13 cellular contexts compared by ENCODE assay signal in the genomic region with DNA sequence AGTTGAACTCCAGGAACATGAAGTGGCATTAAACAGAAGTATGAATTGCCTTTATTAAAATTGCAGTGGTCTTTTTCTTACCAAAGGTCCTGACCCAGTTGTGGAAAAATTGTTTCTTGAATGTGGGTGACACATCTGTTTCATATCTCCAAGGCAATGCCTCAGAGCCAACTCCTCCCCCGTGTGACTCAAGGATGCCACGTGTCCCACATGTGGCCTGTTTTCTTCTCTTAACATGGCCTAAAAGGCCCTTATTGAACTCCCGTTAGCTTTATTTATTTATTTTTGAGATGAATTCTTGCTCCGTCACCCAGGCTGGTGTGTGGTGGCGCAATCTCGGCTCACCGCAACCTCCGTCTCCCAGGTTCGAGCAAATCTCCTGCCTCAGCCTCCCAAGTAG.
DNase-seq lines count a peak whose midpoint lies in the region; ATAC-seq and TF ChIP-seq lines count a peak whose summit lies in the region.
"Had no signal": no experiment of that assay in that cellular context is flagged by ENCODE, and none has a peak within 500 bp of the region (broad histone marks: within the 10 kb centered on the region; RNA-seq: fewer than 3 reads in every experiment).

No MANE protein-coding gene starts in this region.

- CTCF ChIA-PET in activated CD4-positive, alpha-beta T cell treated with anti-CD3 and anti-CD28 coated beads for 36 hours (lab: Charles Lee), result interaction anchor here (0.6 to 2.0 kb wide), 3 partner anchors 11 to 138 kb away, joined by 3 to 10 read pairs (median 5); no protein-coding TSS in a partner anchor

- no peak overlapping the region for H2BK120ac ChIP-seq in H9 (ENCODE audit: low read depth, low read length, poor library complexity, severe bottlenecking)

- H3K9ac ChIP-seq in H9 (ENCODE audit: extremely low read depth, insufficient read length, low read length), result no peak overlapping the region

- no peak overlapping the region for H3K27ac ChIP-seq in H9 (ENCODE audit: insufficient read length, low read depth, low read length)
- H3K27ac ChIP-seq: testis had no signal

- H3K18ac ChIP-seq in H9 (ENCODE audit: insufficient read length, low read depth, low read length), result no peak overlapping the region

- POLR2A ChIA-PET in activated CD4-positive, alpha-beta T cell treated with anti-CD3 and anti-CD28 coated beads for 36 hours (lab: Charles Lee), result interaction anchor here (0.6 kb wide), 1 partner anchor 11 kb away, joined by 4 read pairs; no protein-coding TSS in a partner anchor

- no peak overlapping the region for H3K4ac ChIP-seq in H9 (ENCODE audit: low read depth, low read length)

- in situ Hi-C loops in ACHN (cut with HindIII; ENCODE audit: low pct_ligation_motif_present, low pct_unique_long_range_greater_than_20kb, low sequenced_read_pairs), result no loop called here

- H3K27me3 ChIP-seq in H9 (ENCODE audit: insufficient read depth, low read length), result no peaks in the 10 kb centered on the region
- H3K27me3 ChIP-seq: testis had no signal

- H3K14ac ChIP-seq in H9 (ENCODE audit: insufficient read depth, low read length), result no peak overlapping the region

- H3K27me3 Mint-ChIP-seq in activated CD4-positive, alpha-beta T cell treated with anti-CD3 and anti-CD28 coated beads for 36 hours, result peaks cover 1% of the 10 kb centered on the region
- H3K27me3 Mint-ChIP-seq in H9 (ENCODE audit: low read depth), result no peaks in the 10 kb centered on the region; the same call in none of the 2 replicates
- peaks cover 0 to 9% of the 10 kb centered on the region in 2 donors for H3K27me3 Mint-ChIP-seq in natural killer cell (ENCODE audit: low read depth in 2 of 2)

- no peak overlapping the region for H3K4me3 ChIP-seq in fibroblast of villous mesenchyme (ENCODE audit: low read depth, low read length)
- H3K4me3 ChIP-seq: testis had no signal

- no peak overlapping the region for H2AK5ac ChIP-seq in H9 (ENCODE audit: insufficient read length, low read length)

- H3K79me1 ChIP-seq in H9 (ENCODE audit: insufficient read depth, low read depth, low read length, poor library complexity, severe bottlenecking), result no peaks in the 10 kb centered on the region

- no peaks in the 10 kb centered on the region for H3K9me3 Mint-ChIP-seq in activated CD4-positive, alpha-beta T cell treated with anti-CD3 and anti-CD28 coated beads for 36 hours (ENCODE audit: low read depth)
- H3K9me3 Mint-ChIP-seq in H9, result no peaks in the 10 kb centered on the region
- H3K9me3 Mint-ChIP-seq in natural killer cell, result no peaks in the 10 kb centered on the region
- H3K9me3 Mint-ChIP-seq: natural killer cell treated with Interleukin-12 subunit alpha and Interleukin-12 subunit beta and Interleukin-15 and Interleukin-18, amount 100 ng/mL, for 72 hours had no signal

- H2BK5ac ChIP-seq in H9 (ENCODE audit: insufficient read length, low read length), result no peak overlapping the region

- no peaks in the 10 kb centered on the region for H3K23me2 ChIP-seq in H9 (ENCODE audit: insufficient read length, low read depth, low read length, poor library complexity, severe bottlenecking)

- H2BK20ac ChIP-seq in H9 (ENCODE audit: low read depth, low read length, poor library complexity, severe bottlenecking), result no peak overlapping the region

- peaks cover 22% of the 10 kb centered on the region for H3K4me1 Mint-ChIP-seq in activated CD4-positive, alpha-beta T cell treated with anti-CD3 and anti-CD28 coated beads for 36 hours
- H3K4me1 Mint-ChIP-seq in H9 (peaks cover 0 to 2% of the 10 kb centered on the region in 2 experiments; a peak in 2 of 4 replicates), natural killer cell (no peaks in the 10 kb centered on the region)

- H4K8ac ChIP-seq in H9 (replicated peaks; ENCODE audit: insufficient read length, low read depth, low read length), result no peak overlapping the region

- H3K4me1 ChIP-seq in H9 (ENCODE audit: insufficient read depth, low read length), result no peaks in the 10 kb centered on the region
- H3K4me1 ChIP-seq: testis had no signal

- H3K4me3 Mint-ChIP-seq in activated CD4-positive, alpha-beta T cell treated with anti-CD3 and anti-CD28 coated beads for 36 hours, result no peak overlapping the region
- no peak overlapping the region for H3K4me3 Mint-ChIP-seq in H9
- no peak overlapping the region for H3K4me3 Mint-ChIP-seq in natural killer cell
- H3K4me3 Mint-ChIP-seq: natural killer cell treated with Interleukin-12 subunit alpha and Interleukin-12 subunit beta and Interleukin-15 and Interleukin-18, amount 100 ng/mL, for 72 hours had no signal

- H3K79me2 ChIP-seq in H9 (ENCODE audit: insufficient read depth, low read length), result no peaks in the 10 kb centered on the region

- no peak overlapping the region for H3K56ac ChIP-seq in H9 (ENCODE audit: insufficient read length, low read depth, low read length)

- no peak overlapping the region for H2BK15ac ChIP-seq in H9 (ENCODE audit: low read depth, low read length)

- peak; percentile 69 for DNase-seq in activated CD4-positive, alpha-beta T cell treated with anti-CD3 and anti-CD28 coated beads for 36 hours
- no peak for DNase-seq in activated CD4-positive, alpha-beta T cell treated with anti-CD3 and anti-CD28 coated beads, Interleukin-2, amount 50 U/mL, for 4 hours
- peak; percentile 14 for DNase-seq in RKO (ENCODE audit: low spot score)
- peak; percentile 91 for DNase-seq in fibroblast of villous mesenchyme (ENCODE audit: low read depth)
- DNase-seq in stimulated activated CD4-positive, alpha-beta T cell treated with anti-CD3 and anti-CD28 coated beads, Interleukin-4, amount 100 ng/mL, for 24 hours, result peak; percentile 34
- no peak for DNase-seq in H9
- DNase-seq in ACHN, result no peak
- DNase-seq in natural killer cell, result no peak
- DNase-seq: 8988T, dermis blood vessel endothelial cell, NCI-H2081 treated with DMSO at 0.1 percent for 48 hours, testis had no signal

- H3K36me3 Mint-ChIP-seq in activated CD4-positive, alpha-beta T cell treated with anti-CD3 and anti-CD28 coated beads for 36 hours (ENCODE audit: low read depth), result no peaks in the 10 kb centered on the region
- no peaks in the 10 kb centered on the region for H3K36me3 Mint-ChIP-seq in H9 (ENCODE audit: insufficient read depth in 1 of 3, low read depth in 3 of 3)
- no peaks in the 10 kb centered on the region for H3K36me3 Mint-ChIP-seq in natural killer cell
- H3K36me3 Mint-ChIP-seq: natural killer cell treated with Interleukin-12 subunit alpha and Interleukin-12 subunit beta and Interleukin-15 and Interleukin-18, amount 100 ng/mL, for 72 hours had no signal

- H4K5ac ChIP-seq in H9 (ENCODE audit: insufficient read length, low read depth, low read length), result no peak overlapping the region

- intact Hi-C loops in activated CD4-positive, alpha-beta T cell treated with anti-CD3 and anti-CD28 coated beads for 36 hours (cut with DNase I, micrococcal nuclease), result loop anchor here (2.0 to 5.0 kb wide), 5 partner anchors 78 to 678 kb away; no protein-coding TSS in a partner anchor
- intact Hi-C loops in natural killer cell (cut with micrococcal nuclease), result loop anchor here (10.0 kb wide), 2 partner anchors 446 to 586 kb away; no protein-coding TSS in a partner anchor

- no peak overlapping the region for H2AFZ ChIP-seq in H9 (ENCODE audit: low read length)

- ATAC-seq in activated CD4-positive, alpha-beta T cell treated with anti-CD3 and anti-CD28 coated beads for 36 hours, result peak; percentile 71
- no peak for ATAC-seq in natural killer cell

- no peak overlapping the region for H2BK12ac ChIP-seq in H9 (ENCODE audit: insufficient read length, low read depth, low read length)

- H3K27ac Mint-ChIP-seq in activated CD4-positive, alpha-beta T cell treated with anti-CD3 and anti-CD28 coated beads for 36 hours, result no peak overlapping the region
- H3K27ac Mint-ChIP-seq in H9, result no peak overlapping the region
- H3K27ac Mint-ChIP-seq in natural killer cell, result no peak overlapping the region
- H3K27ac Mint-ChIP-seq: natural killer cell treated with Interleukin-12 subunit alpha and Interleukin-12 subunit beta and Interleukin-15 and Interleukin-18, amount 100 ng/mL, for 72 hours had no signal

- no peak overlapping the region for H4K91ac ChIP-seq in H9 (ENCODE audit: insufficient read length, low read depth, low read length)

- WGBS in H9 (ENCODE audit: extremely low coverage, insufficient read length, low lambda C conversion rate), result no CpG with 5 or more reads among the region's 9 CpGs

- no peak for TF ChIP-seq CTCF in fibroblast of villous mesenchyme (IDR thresholded peaks at IDR 0.05; ENCODE audit: insufficient read depth, low read depth, low read length)
- no peak for TF ChIP-seq CTCF in H9 (conservative IDR thresholded peaks at IDR 0.05)
- TF ChIP-seq CTCF in natural killer cell (IDR thresholded peaks at IDR 0.05), result no peak

- H3T11ph ChIP-seq in H9 (ENCODE audit: low read length), result no peak overlapping the region

- H3K4me2 ChIP-seq in H9 (ENCODE audit: insufficient read depth, insufficient read length, low read length), result no peak overlapping the region

- H4K20me1 ChIP-seq in H9 (ENCODE audit: control insufficient read depth, insufficient read depth, insufficient read length), result no peaks in the 10 kb centered on the region

- no peak overlapping the region for H3K23ac ChIP-seq in H9 (ENCODE audit: insufficient read length, low read depth, low read length)

- no peaks in the 10 kb centered on the region for H3K9me3 ChIP-seq in H9 (ENCODE audit: control insufficient read depth, low read depth, low read length)
- H3K9me3 ChIP-seq: testis had no signal

Comparison
In these comparisons a context has a peak if more than half of its experiments do, and no peak if none do; other contexts are left out.
1. DNase-seq: peak in activated CD4-positive, alpha-beta T cell treated with anti-CD3 and anti-CD28 coated beads for 36 hours (single experiment), RKO (single experiment), fibroblast of villous mesenchyme (single experiment) and stimulated activated CD4-positive, alpha-beta T cell treated with anti-CD3 and anti-CD28 coated beads, Interleukin-4, amount 100 ng/mL, for 24 hours (single experiment); none in activated CD4-positive, alpha-beta T cell treated with anti-CD3 and anti-CD28 coated beads, Interleukin-2, amount 50 U/mL, for 4 hours (0 of 2), H9 (single experiment), ACHN (single experiment) and natural killer cell (single experiment).